1 cellular context compared by ENCODE assay signal in genomic region chr15:20363591-20363990, GRCh38.
TF ChIP-seq lines count a peak whose summit lies in the region.

No MANE protein-coding gene starts in this region.

TF ChIP-seq in A549, 52 proteins besides CTCF, POLR2A, EP300 and RAD21:
- TF ChIP-seq USF2 (IDR thresholded peaks at IDR 0.05): peak; percentile 71
